ENCODE assay signal across 10 cellular contexts in genomic region chr9:134435527-134436355, GRCh38.
DNase-seq lines count a peak whose midpoint lies in the region; ATAC-seq and TF ChIP-seq lines count a peak whose summit lies in the region.
"Had no signal": no experiment of that assay in that cellular context is flagged by ENCODE, and none has a peak within 500 bp of the region (broad histone marks: within the 10 kb centered on the region; RNA-seq: fewer than 3 reads in every experiment).

No MANE protein-coding gene starts in this region.

- peaks cover 2% of the 10 kb centered on the region for H3K36me3 Mint-ChIP-seq in activated T-cell treated with anti-CD3 and anti-CD28 coated beads, Interleukin-2, amount 50 U/mL, for 24 hours (ENCODE audit: low read depth)
- H3K36me3 Mint-ChIP-seq: activated naive CD8-positive, alpha-beta T cell treated with anti-CD3 and anti-CD28 coated beads, Interleukin-2, amount 10 ng/mL, durations not matched to agents 7 days and 5 days had no signal

- CTCF ChIA-PET in A673 (lab: Charles Lee) = interaction anchor here (0.9 to 1.4 kb wide), 3 partner anchors 8 to 69 kb away, joined by 4 to 6 read pairs (median 6); no protein-coding TSS in a partner anchor

- H3K4me3 ChIP-seq in A673 (ENCODE audit: low read depth, low read length, poor library complexity, severe bottlenecking) = no peak overlapping the region
- no peak overlapping the region for H3K4me3 ChIP-seq in prostate gland

- ATAC-seq in GM21825 (IDR thresholded peaks at IDR 0.05; ENCODE audit: unreplicated experiment) (no peak), GM18907 (IDR thresholded peaks at IDR 0.05; ENCODE audit: unreplicated experiment) (no peak)

- H3K4me1 ChIP-seq in A673 (ENCODE audit: insufficient read depth, low read length, poor library complexity, severe bottlenecking) (peaks cover 17% of the 10 kb centered on the region), prostate gland (replicated peaks) (peaks cover 49% of the 10 kb centered on the region)

- BruUV-seq in A673 (replicated peaks; lab: Mats Ljungman, UMichigan) = no TSS peak

- DNase-seq in A673 (ENCODE audit: low spot score) (no peak), globus pallidus (ENCODE audit: low spot score) (peak; percentile 84), prostate gland (ENCODE audit: low spot score) (no peak), GM13977 (ENCODE audit: low spot score) (no peak)
- DNase-seq in activated T-cell treated with anti-CD3 and anti-CD28 coated beads, Interleukin-2, amount 50 U/mL, for 24 hours = no peak
- DNase-seq: activated CD4-positive, alpha-beta T cell treated with anti-CD3 and anti-CD28 coated beads for 48 hours; activated naive CD8-positive, alpha-beta T cell treated with anti-CD3 and anti-CD28 coated beads, Interleukin-2, amount 10 ng/mL, durations not matched to agents 7 days and 5 days had no signal

- H3K4me3 Mint-ChIP-seq in activated T-cell treated with anti-CD3 and anti-CD28 coated beads, Interleukin-2, amount 50 U/mL, for 24 hours = no peak overlapping the region
- H3K4me3 Mint-ChIP-seq: activated naive CD8-positive, alpha-beta T cell treated with anti-CD3 and anti-CD28 coated beads, Interleukin-2, amount 10 ng/mL, durations not matched to agents 7 days and 5 days had no signal

- TF ChIP-seq CTCF in A673 (conservative IDR thresholded peaks at IDR 0.05; ENCODE audit: low read depth, low read length) (no peak), VCaP (conservative IDR thresholded peaks at IDR 0.05) (no peak), prostate gland (IDR thresholded peaks at IDR 0.05) (no peak), GM13977 (IDR thresholded peaks at IDR 0.05; ENCODE audit: extremely low read depth, insufficient read depth, missing control alignments) (no peak)

- no peak overlapping the region for H3K27ac Mint-ChIP-seq in activated T-cell treated with anti-CD3 and anti-CD28 coated beads, Interleukin-2, amount 50 U/mL, for 24 hours
- H3K27ac Mint-ChIP-seq: activated naive CD8-positive, alpha-beta T cell treated with anti-CD3 and anti-CD28 coated beads, Interleukin-2, amount 10 ng/mL, durations not matched to agents 7 days and 5 days had no signal

- peak overlapping the region; percentile 84 for H3K27ac ChIP-seq in A673 (ENCODE audit: low read depth, low read length, poor library complexity, severe bottlenecking)
- peak overlapping the region; percentile 96 for H3K27ac ChIP-seq in VCaP
- peak overlapping the region; percentile 94 to 96 for H3K27ac ChIP-seq in prostate gland

- H3K36me3 ChIP-seq in A673 (ENCODE audit: insufficient read depth, low read length, poor library complexity, severe bottlenecking) = peaks cover 11% of the 10 kb centered on the region
- no peaks in the 10 kb centered on the region for H3K36me3 ChIP-seq in prostate gland

- WGBS in prostate gland = 47% methylated on average over 17 of the region's 17 CpGs

- in situ Hi-C loops in GM13977 (cut with MboI; ENCODE audit: low pct_unique_long_range_greater_than_20kb, low sequenced_read_pairs, unreplicated experiment) = no loop called here

- peaks cover 5% of the 10 kb centered on the region for H3K27me3 Mint-ChIP-seq in activated T-cell treated with anti-CD3 and anti-CD28 coated beads, Interleukin-2, amount 50 U/mL, for 24 hours

- intact Hi-C loops in A673 (cut with micrococcal nuclease; ENCODE audit: unreplicated experiment) (no loop called here), prostate gland (cut with DNase I) (loop anchor here (5.0 to 10.0 kb wide), 2 partner anchors 58 to 371 kb away; partner anchors contain the start of gene BRD3)

- TF ChIP-seq POLR2A in prostate gland (IDR thresholded peaks at IDR 0.05) = no peak

- no peaks in the 10 kb centered on the region for H3K9me3 ChIP-seq in A673 (ENCODE audit: low read depth, low read length, poor library complexity, severe bottlenecking)
- no peaks in the 10 kb centered on the region for H3K9me3 ChIP-seq in prostate gland

- no peaks in the 10 kb centered on the region for H3K4me1 Mint-ChIP-seq in activated T-cell treated with anti-CD3 and anti-CD28 coated beads, Interleukin-2, amount 50 U/mL, for 24 hours (ENCODE audit: low read depth)
- H3K4me1 Mint-ChIP-seq: activated naive CD8-positive, alpha-beta T cell treated with anti-CD3 and anti-CD28 coated beads, Interleukin-2, amount 10 ng/mL, durations not matched to agents 7 days and 5 days had no signal

- no peaks in the 10 kb centered on the region for H3K27me3 ChIP-seq in A673 (replicated peaks; ENCODE audit: insufficient read depth, low read depth, low read length, poor library complexity)
- H3K27me3 ChIP-seq in prostate gland (replicated peaks; ENCODE audit: insufficient read depth) = no peaks in the 10 kb centered on the region

- no peaks in the 10 kb centered on the region for H3K9me3 Mint-ChIP-seq in activated T-cell treated with anti-CD3 and anti-CD28 coated beads, Interleukin-2, amount 50 U/mL, for 24 hours
- H3K9me3 Mint-ChIP-seq: activated naive CD8-positive, alpha-beta T cell treated with anti-CD3 and anti-CD28 coated beads, Interleukin-2, amount 10 ng/mL, durations not matched to agents 7 days and 5 days had no signal

- POLR2A ChIA-PET in A673 (lab: Charles Lee; ENCODE audit: low non-redundant PET) = interaction anchor here (1.1 kb wide), 1 partner anchor 69 kb away, joined by 10 read pairs; no protein-coding TSS in a partner anchor
